Comparison of ENCODE assay signal across 8 cellular contexts in genomic region chr10:89207181-89207800, GRCh38. TPM values are rescaled to one million over a fixed set of nuclear protein-coding genes. Genes with fewer than 3 reads are reported as not detected.
DNase-seq lines count a peak whose midpoint lies in the region; TF ChIP-seq lines count a peak whose summit lies in the region.

TSS of gene CH25H (minus strand) at chr10:89207317. CDS start at chr10:89207292, 25 bp downstream.

- TF ChIP-seq CTCF in GM12865 (IDR thresholded peaks at IDR 0.05; ENCODE audit: insufficient read depth, low read depth, low read length, missing control alignments) (no peak), esophagus muscularis mucosa (IDR thresholded peaks at IDR 0.05) (peak in 1 of 3 experiments; percentile 0)

- peak within 1 kb of the TSS; percentile 75 to 89 (median 79) for H3K27ac ChIP-seq in esophagus muscularis mucosa (replicated peaks in 1 of 4)

- H3K36me3 ChIP-seq in esophagus muscularis mucosa = no peaks in the 10 kb centered on the region

- peak within 1 kb of the TSS; percentile 47 for H3K4me3 ChIP-seq in GM12865 (ENCODE audit: low read depth, low read length)
- H3K4me3 ChIP-seq in esophagus muscularis mucosa = peak within 1 kb of the TSS; percentile 61 to 65 (median 62)

- peaks cover 0 to 8% (median 3%) of the 10 kb centered on the region in 4 donors for H3K27me3 ChIP-seq in esophagus muscularis mucosa

- peak; percentile 66 for TF ChIP-seq EP300 in esophagus muscularis mucosa (IDR thresholded peaks at IDR 0.05)

- no peaks in the 10 kb centered on the region for H3K9me3 ChIP-seq in esophagus muscularis mucosa

- DNase-seq in GM12865 (ENCODE audit: low read depth) (peak; percentile 21), NCI-H1694 treated with DMSO at 0.1 percent for 48 hours (lab: John Stamatoyannopoulos, UW) (peak; percentile 10), activated T-cell treated with anti-CD3 and anti-CD28 coated beads for 4 hours (peak; percentile 36), esophagus muscularis mucosa (ENCODE audit: extremely low spot score) (peak; percentile 95), middle frontal gyrus (ENCODE audit: extremely low spot score, low spot score) (peak; percentile 80), RPMI8226 (no peak), HuH-7.5 (ENCODE audit: low spot score) (no peak)
- peak; percentile 75 for DNase-seq in stimulated activated CD8-positive, alpha-beta memory T cell treated with anti-CD3 and anti-CD28 coated beads, Interleukin-4, amount 100 ng/mL, for 48 hours

- intact Hi-C loops in esophagus muscularis mucosa (cut with DNase I) = no loop called here

- H3K4me1 ChIP-seq in esophagus muscularis mucosa = peaks cover 6 to 29% (median 21%) of the 10 kb centered on the region in 4 donors

- 1% methylated on average over 28 of the region's 28 CpGs for WGBS in esophagus muscularis mucosa

- TF ChIP-seq POLR2A in esophagus muscularis mucosa (IDR thresholded peaks at IDR 0.05; ENCODE audit: low read depth) = no peak

RNA-seq across cellular contexts. Expression of gene CH25H, which starts in this region (rescaled TPM):
- 10 to 100 TPM in 1 of 4 donors, 1 to 10 TPM in 3; 2.1 to 83.3 (median 2.4) TPM for total RNA-seq in esophagus muscularis mucosa

Comparison
In these comparisons a context has a peak if more than half of its experiments do, and no peak if none do; other contexts are left out.
1. DNase-seq: peak in GM12865 (single experiment), NCI-H1694 treated with DMSO at 0.1 percent for 48 hours (single experiment), activated T-cell treated with anti-CD3 and anti-CD28 coated beads for 4 hours (single experiment), esophagus muscularis mucosa (single experiment), middle frontal gyrus (single experiment) and stimulated activated CD8-positive, alpha-beta memory T cell treated with anti-CD3 and anti-CD28 coated beads, Interleukin-4, amount 100 ng/mL, for 48 hours (single experiment); none in RPMI8226 (single experiment) and HuH-7.5 (single experiment).